Comparison of ENCODE assay signal across 11 cellular contexts in the genomic region with DNA sequence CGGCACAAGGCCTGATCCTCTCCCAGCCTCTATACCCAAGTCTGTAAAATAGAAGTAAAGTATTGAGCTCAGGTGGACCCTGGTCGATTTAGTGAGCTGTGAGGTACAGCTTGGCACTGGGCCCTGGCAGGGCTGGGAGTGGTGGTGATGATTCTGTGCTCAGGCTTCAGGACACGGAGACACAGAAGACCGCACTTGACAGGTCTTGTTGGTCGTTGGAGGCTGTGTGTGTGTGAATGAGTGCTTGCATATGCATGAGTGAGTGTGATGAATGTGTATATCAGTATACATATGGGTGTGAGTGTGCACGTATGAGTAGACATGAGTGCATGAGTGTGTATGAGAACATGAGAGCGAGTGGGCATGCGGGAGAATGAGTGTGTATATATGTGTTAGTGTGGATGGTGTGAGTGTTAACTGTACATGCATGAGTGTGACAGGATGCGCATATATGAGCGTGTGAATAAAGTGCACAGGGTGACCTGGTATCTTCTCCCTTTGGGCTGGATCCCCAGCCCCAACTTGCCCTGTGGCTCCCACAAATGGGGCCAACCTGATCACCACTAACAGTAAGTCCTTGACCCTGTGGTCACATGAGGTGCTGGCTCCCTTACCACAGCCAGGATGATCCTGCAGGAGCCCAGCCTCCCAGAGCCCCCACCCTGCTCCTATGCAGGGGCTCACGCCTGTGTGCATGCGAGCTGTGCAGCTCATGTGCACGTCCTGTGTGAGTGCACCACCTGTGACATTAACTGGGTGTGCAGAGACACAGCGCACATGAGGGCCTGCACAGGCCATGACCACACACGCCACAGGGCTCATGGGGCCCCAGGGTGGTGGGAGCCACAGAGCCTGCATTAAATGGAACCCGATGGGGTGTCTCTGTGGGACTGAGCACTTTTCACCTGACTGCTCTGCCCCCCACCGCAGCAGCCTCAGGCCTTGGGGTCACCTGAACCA. TPM values are rescaled to one million over a fixed set of nuclear protein-coding genes. Genes with fewer than 3 reads are reported as not detected.
DNase-seq lines count a peak whose midpoint lies in the region; ATAC-seq and TF ChIP-seq lines count a peak whose summit lies in the region.
"Had no signal": no experiment of that assay in that cellular context is flagged by ENCODE, and none has a peak within 500 bp of the region (broad histone marks: within the 10 kb centered on the region; RNA-seq: fewer than 3 reads in every experiment).

No MANE protein-coding gene starts in this region.

- H3K4me1 ChIP-seq in heart left ventricle (peaks cover 15 to 94% (median 48%) of the 10 kb centered on the region in 12 donors), mononuclear cell (ENCODE audit: insufficient read depth, low read length) (peaks cover 91% of the 10 kb centered on the region), urinary bladder (ENCODE audit: insufficient read depth) (peaks cover 4% of the 10 kb centered on the region)

- H3K4me3 Mint-ChIP-seq in activated T-helper 2 cell treated with anti-CD3 and anti-CD28 coated beads, Interferon-gamma antibody, Interleukin-2, Interleukin-4, amounts not matched to agents 10 μg/mL and 5 μg/mL and 100 μg/mL, durations not matched to agents 14 hours and 24 hours and 36 hours (ENCODE audit: low read depth): peak overlapping the region; percentile 96

- intact Hi-C loops in heart left ventricle (cut with DNase I) (no loop called here), Right ventricle myocardium inferior (cut with DNase I) (no loop called here)
- intact Hi-C loops in activated T-helper 2 cell treated with anti-CD3 and anti-CD28 coated beads, Interferon-gamma antibody, Interleukin-2, Interleukin-4, amounts not matched to agents 10 μg/mL and 5 μg/mL and 100 μg/mL, durations not matched to agents 14 hours and 24 hours and 36 hours (cut with micrococcal nuclease): loop anchor here (2.0 to 5.0 kb wide), 2 partner anchors 34 to 49 kb away; no protein-coding TSS in a partner anchor

- peaks cover 0 to 33% (median 0%) of the 10 kb centered on the region in 9 donors for H3K36me3 ChIP-seq in heart left ventricle
- no peaks in the 10 kb centered on the region for H3K36me3 ChIP-seq in urinary bladder (ENCODE audit: insufficient read depth)

- H3K27me3 ChIP-seq in heart left ventricle (no peaks in the 10 kb centered on the region), mononuclear cell (ENCODE audit: insufficient read depth, low read length) (no peaks in the 10 kb centered on the region)

- H3K27me3 Mint-ChIP-seq in activated T-helper 2 cell treated with anti-CD3 and anti-CD28 coated beads, Interferon-gamma antibody, Interleukin-2, Interleukin-4, amounts not matched to agents 10 μg/mL and 5 μg/mL and 100 μg/mL, durations not matched to agents 14 hours and 24 hours and 36 hours (ENCODE audit: low read depth): no peaks in the 10 kb centered on the region

- WGBS in heart left ventricle, 4 donors: 76 to 84% (median 81%) methylated on average over 12 to 17 of the region's 17 CpGs
- WGBS in urinary bladder: 88% methylated on average over 17 of the region's 17 CpGs

- peaks cover 34% of the 10 kb centered on the region for H3K36me3 Mint-ChIP-seq in activated T-helper 2 cell treated with anti-CD3 and anti-CD28 coated beads, Interferon-gamma antibody, Interleukin-2, Interleukin-4, amounts not matched to agents 10 μg/mL and 5 μg/mL and 100 μg/mL, durations not matched to agents 14 hours and 24 hours and 36 hours (ENCODE audit: low read depth)

- H3K27ac ChIP-seq in heart left ventricle: peak overlapping the region in 8 of 12 donors; percentile 64 to 94 (median 85)
- no peak overlapping the region for H3K27ac ChIP-seq in urinary bladder (ENCODE audit: low read depth)

- ATAC-seq in heart left ventricle: no peak
- no peak for ATAC-seq in Right ventricle myocardium inferior
- no peak for ATAC-seq in GM21737 (IDR thresholded peaks at IDR 0.05; ENCODE audit: unreplicated experiment)
- no peak for ATAC-seq in HG03108 (IDR thresholded peaks at IDR 0.05; ENCODE audit: unreplicated experiment)

- H3K4me1 Mint-ChIP-seq in activated T-helper 2 cell treated with anti-CD3 and anti-CD28 coated beads, Interferon-gamma antibody, Interleukin-2, Interleukin-4, amounts not matched to agents 10 μg/mL and 5 μg/mL and 100 μg/mL, durations not matched to agents 14 hours and 24 hours and 36 hours (ENCODE audit: low read depth): peaks cover 43% of the 10 kb centered on the region

- peak overlapping the region in 10 of 12 donors; percentile 37 to 74 (median 54) for H3K4me3 ChIP-seq in heart left ventricle
- H3K4me3 ChIP-seq in mononuclear cell (ENCODE audit: low read length): peak overlapping the region; percentile 60
- peak overlapping the region; percentile 25 for H3K4me3 ChIP-seq in urinary bladder (ENCODE audit: low read depth, low read length)

- H3K9me3 Mint-ChIP-seq in activated T-helper 2 cell treated with anti-CD3 and anti-CD28 coated beads, Interferon-gamma antibody, Interleukin-2, Interleukin-4, amounts not matched to agents 10 μg/mL and 5 μg/mL and 100 μg/mL, durations not matched to agents 14 hours and 24 hours and 36 hours: no peaks in the 10 kb centered on the region

- peak overlapping the region; percentile 79 for H3K27ac Mint-ChIP-seq in activated T-helper 2 cell treated with anti-CD3 and anti-CD28 coated beads, Interferon-gamma antibody, Interleukin-2, Interleukin-4, amounts not matched to agents 10 μg/mL and 5 μg/mL and 100 μg/mL, durations not matched to agents 14 hours and 24 hours and 36 hours

- no peak for TF ChIP-seq CTCF in heart left ventricle (IDR thresholded peaks at IDR 0.05)

- no peak for TF ChIP-seq POLR2A in heart left ventricle (IDR thresholded peaks at IDR 0.05)

- no peak for DNase-seq in heart left ventricle
- no peak for DNase-seq in Right ventricle myocardium inferior (ENCODE audit: missing footprints)
- DNase-seq in activated T-helper 2 cell treated with anti-CD3 and anti-CD28 coated beads, Interferon-gamma antibody, Interleukin-2, Interleukin-4, amounts not matched to agents 10 μg/mL and 5 μg/mL and 100 μg/mL, durations not matched to agents 14 hours and 24 hours and 36 hours (ENCODE audit: low spot score): no peak
- no peak for DNase-seq in NOMO-1 (lab: John Stamatoyannopoulos, UW; ENCODE audit: unreplicated experiment in 2 of 2)
- DNase-seq: activated CD4-positive, CD25-positive, alpha-beta regulatory T cell treated with anti-CD3 and anti-CD28 coated beads, Interleukin-2, amount 50 U/mL, for 72 hours; C1 segment of cervical spinal cord; NCI-H748 treated with DMSO at 0.1 percent for 48 hours had no signal

- H3K9me3 ChIP-seq in heart left ventricle (peaks cover 0 to 8% (median 0%) of the 10 kb centered on the region in 12 donors), mononuclear cell (ENCODE audit: low read depth, low read length) (no peaks in the 10 kb centered on the region)

RNA-seq across cellular contexts. Expression of a gene that starts 20.8 kb away (rescaled TPM):
- total RNA-seq in heart left ventricle (10 to 100 TPM; 10.4 to 70.2 (median 23.5) TPM), Right ventricle myocardium inferior (32.2 TPM), mononuclear cell (134 TPM), urinary bladder (26.0 TPM)
- polyA plus RNA-seq in heart left ventricle (10 to 100 TPM; 17.1 to 24.5 TPM), urinary bladder (18.8 TPM)
- total RNA-seq in activated T-helper 2 cell treated with anti-CD3 and anti-CD28 coated beads, Interferon-gamma antibody, Interleukin-2, Interleukin-4, amounts not matched to agents 10 μg/mL and 5 μg/mL and 100 μg/mL, durations not matched to agents 14 hours and 24 hours and 36 hours: 64.3 and 72.7 TPM in 2 replicates

RNA-seq across cellular contexts. Expression of a gene that starts 29.9 kb away (rescaled TPM):
- total RNA-seq in heart left ventricle (100 to 1,000 TPM; 179 to 275 (median 215) TPM), Right ventricle myocardium inferior (231 TPM), mononuclear cell (147 TPM), urinary bladder (224 TPM)
- polyA plus RNA-seq in heart left ventricle (100 to 1,000 TPM; 193 to 269 TPM), urinary bladder (277 TPM)
- total RNA-seq in activated T-helper 2 cell treated with anti-CD3 and anti-CD28 coated beads, Interferon-gamma antibody, Interleukin-2, Interleukin-4, amounts not matched to agents 10 μg/mL and 5 μg/mL and 100 μg/mL, durations not matched to agents 14 hours and 24 hours and 36 hours: 240 and 242 TPM in 2 replicates

RNA-seq across cellular contexts. Expression of a gene that starts 57.6 kb away (rescaled TPM):
- total RNA-seq in heart left ventricle (10 to 100 TPM; 12.6 to 94.5 (median 23.4) TPM), Right ventricle myocardium inferior (29.6 TPM), mononuclear cell (53.8 TPM), urinary bladder (13.1 TPM)
- polyA plus RNA-seq in heart left ventricle (10 to 100 TPM; 21.7 to 37.3 TPM), urinary bladder (49.8 TPM)
- total RNA-seq in activated T-helper 2 cell treated with anti-CD3 and anti-CD28 coated beads, Interferon-gamma antibody, Interleukin-2, Interleukin-4, amounts not matched to agents 10 μg/mL and 5 μg/mL and 100 μg/mL, durations not matched to agents 14 hours and 24 hours and 36 hours: 69.2 and 72.1 TPM in 2 replicates
